Comparison of ENCODE assay signal across 20 cellular contexts in the genomic region with DNA sequence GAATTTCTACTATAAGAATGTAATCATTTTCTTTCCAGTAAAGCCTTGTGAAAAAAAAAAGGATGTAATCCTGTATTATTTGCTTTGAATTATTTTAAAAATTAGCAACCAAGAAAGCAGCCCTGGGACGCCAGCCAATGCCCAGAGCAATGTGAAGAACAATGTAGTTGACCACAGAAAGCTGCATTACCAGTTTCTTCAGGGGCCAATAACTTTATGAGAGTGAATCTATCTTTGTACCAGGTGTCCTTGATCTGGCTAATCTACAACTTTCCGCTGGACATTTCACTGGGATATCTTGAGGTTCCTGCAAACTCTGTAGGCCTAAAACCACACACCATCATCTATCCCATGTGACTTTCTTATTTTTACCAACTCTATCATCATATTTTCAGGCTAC. TPM values are rescaled to one million over a fixed set of nuclear protein-coding genes. Genes with fewer than 3 reads are reported as not detected.
DNase-seq lines count a peak whose midpoint lies in the region; ATAC-seq and TF ChIP-seq lines count a peak whose summit lies in the region.
"Had no signal": no experiment of that assay in that cellular context is flagged by ENCODE, and none has a peak within 500 bp of the region (broad histone marks: within the 10 kb centered on the region; RNA-seq: fewer than 3 reads in every experiment).

No MANE protein-coding gene starts in this region.

- ATAC-seq in GM21447 (IDR thresholded peaks at IDR 0.05; ENCODE audit: unreplicated experiment) (no peak), esophagus mucosa (no peak)
- ATAC-seq: activated CD8-positive, alpha-beta memory T cell treated with anti-CD3 and anti-CD28 coated beads, Interleukin-2, amount 10 ng/mL, durations not matched to agents 7 days and 5 days; gastroesophageal sphincter; left lobe of liver; Panc1; right lobe of liver had no signal

- POLR2A ChIA-PET in MCF 10A (lab: Yijun Ruan, JAX), result interaction anchor here (0.5 to 0.7 kb wide), 2 partner anchors 9 to 69 kb away, joined by 3 read pairs; no protein-coding TSS in a partner anchor

- H3K4me3 Mint-ChIP-seq in MCF 10A (ENCODE audit: unreplicated experiment) (no peak overlapping the region), osteocyte (ENCODE audit: unreplicated experiment) (no peak overlapping the region), nephron progenitor cell (no peak overlapping the region)
- H3K4me3 Mint-ChIP-seq: activated CD8-positive, alpha-beta memory T cell treated with anti-CD3 and anti-CD28 coated beads, Interleukin-2, amount 10 ng/mL, durations not matched to agents 7 days and 5 days; CD8-positive, alpha-beta memory T cell had no signal

- H3K36me3 Mint-ChIP-seq in MCF 10A (ENCODE audit: insufficient read depth, unreplicated experiment) (no peaks in the 10 kb centered on the region), osteocyte (ENCODE audit: unreplicated experiment) (no peaks in the 10 kb centered on the region), nephron progenitor cell (ENCODE audit: low read depth) (no peaks in the 10 kb centered on the region)
- H3K36me3 Mint-ChIP-seq: activated CD8-positive, alpha-beta memory T cell treated with anti-CD3 and anti-CD28 coated beads, Interleukin-2, amount 10 ng/mL, durations not matched to agents 7 days and 5 days had no signal

- H3K27me3 Mint-ChIP-seq in MCF 10A (ENCODE audit: insufficient read depth, unreplicated experiment), result no peaks in the 10 kb centered on the region
- H3K27me3 Mint-ChIP-seq in osteocyte (ENCODE audit: unreplicated experiment), result no peaks in the 10 kb centered on the region
- peaks cover 5% of the 10 kb centered on the region for H3K27me3 Mint-ChIP-seq in nephron progenitor cell (ENCODE audit: low read depth, poor library complexity)
- H3K27me3 Mint-ChIP-seq: activated CD8-positive, alpha-beta memory T cell treated with anti-CD3 and anti-CD28 coated beads, Interleukin-2, amount 10 ng/mL, durations not matched to agents 7 days and 5 days had no signal

- H3K27ac Mint-ChIP-seq in MCF 10A (ENCODE audit: low read depth, unreplicated experiment) (no peak overlapping the region), osteocyte (ENCODE audit: unreplicated experiment) (no peak overlapping the region), nephron progenitor cell (no peak overlapping the region)
- H3K27ac Mint-ChIP-seq: activated CD8-positive, alpha-beta memory T cell treated with anti-CD3 and anti-CD28 coated beads, Interleukin-2, amount 10 ng/mL, durations not matched to agents 7 days and 5 days had no signal

- no peaks in the 10 kb centered on the region for H3K9me3 Mint-ChIP-seq in MCF 10A (ENCODE audit: unreplicated experiment)
- no peaks in the 10 kb centered on the region for H3K9me3 Mint-ChIP-seq in osteocyte (ENCODE audit: unreplicated experiment)
- no peaks in the 10 kb centered on the region for H3K9me3 Mint-ChIP-seq in nephron progenitor cell
- H3K9me3 Mint-ChIP-seq: CD8-positive, alpha-beta memory T cell had no signal

- DNase-seq in EH (ENCODE audit: low read depth) (peak; percentile 30), NCI-H2196 treated with DMSO at 0.1 percent for 48 hours (lab: John Stamatoyannopoulos, UW; ENCODE audit: unreplicated experiment) (peak; percentile 11), MCF 10A (ENCODE audit: unreplicated experiment) (peak; percentile 51), mucosa of gallbladder (ENCODE audit: low spot score) (peak; percentile 48), osteocyte (ENCODE audit: extremely low spot score, unreplicated experiment) (no peak), nephron progenitor cell (no peak)
- DNase-seq: activated CD4-positive, CD25-positive, alpha-beta regulatory T cell treated with anti-CD3 and anti-CD28 coated beads, Interleukin-2, amount 50 U/mL, for 72 hours; activated CD8-positive, alpha-beta memory T cell treated with anti-CD3 and anti-CD28 coated beads, Interleukin-2, amount 10 ng/mL, durations not matched to agents 7 days and 5 days; amygdala; CD8-positive, alpha-beta memory T cell; midbrain; NCI-H1417; right lobe of liver; stimulated activated naive CD4-positive, alpha-beta T cell treated with Interleukin-2 at 50 U/mL for 16 hours; trophoblast cell had no signal

- peaks cover 30% of the 10 kb centered on the region for H3K4me1 Mint-ChIP-seq in MCF 10A (ENCODE audit: insufficient read depth, unreplicated experiment)
- H3K4me1 Mint-ChIP-seq in osteocyte (ENCODE audit: unreplicated experiment), result peaks cover 2% of the 10 kb centered on the region
- H3K4me1 Mint-ChIP-seq in nephron progenitor cell, result no peaks in the 10 kb centered on the region

- BruUV-seq in MCF 10A (replicated peaks; lab: Mats Ljungman, UMichigan), result no TSS peak

- TF ChIP-seq CTCF in MCF 10A (IDR thresholded peaks at IDR 0.05; ENCODE audit: unreplicated experiment) (no peak), osteocyte (IDR thresholded peaks at IDR 0.05) (no peak), nephron progenitor cell (IDR thresholded peaks at IDR 0.05) (no peak)

- CTCF ChIA-PET in MCF 10A (lab: Yijun Ruan, JAX), result interaction anchor here (2.4 kb wide), 1 partner anchor 69 kb away, joined by 9 read pairs; no protein-coding TSS in a partner anchor

- intact Hi-C loops in MCF 10A (cut with micrococcal nuclease), result no loop called here

RNA-seq across cellular contexts. Expression of a gene that starts 7.6 kb away (rescaled TPM):
- 37.1 and 40.0 TPM in 2 replicates for total RNA-seq in MCF 10A (2022)
- total RNA-seq in mucosa of gallbladder, result 25.0 TPM
- 19.1 and 20.5 TPM in 2 replicates for total RNA-seq in osteocyte
- total RNA-seq in esophagus mucosa, result 26.7 TPM

Comparison
In these comparisons a context has a peak if more than half of its experiments do, and no peak if none do; other contexts are left out.
1. DNase-seq: peak in EH (single experiment), NCI-H2196 treated with DMSO at 0.1 percent for 48 hours (single experiment), MCF 10A (single experiment) and mucosa of gallbladder (single experiment); none in osteocyte (single experiment) and nephron progenitor cell (single experiment).